ENCODE assay signal across 27 cellular contexts in the genomic region with DNA sequence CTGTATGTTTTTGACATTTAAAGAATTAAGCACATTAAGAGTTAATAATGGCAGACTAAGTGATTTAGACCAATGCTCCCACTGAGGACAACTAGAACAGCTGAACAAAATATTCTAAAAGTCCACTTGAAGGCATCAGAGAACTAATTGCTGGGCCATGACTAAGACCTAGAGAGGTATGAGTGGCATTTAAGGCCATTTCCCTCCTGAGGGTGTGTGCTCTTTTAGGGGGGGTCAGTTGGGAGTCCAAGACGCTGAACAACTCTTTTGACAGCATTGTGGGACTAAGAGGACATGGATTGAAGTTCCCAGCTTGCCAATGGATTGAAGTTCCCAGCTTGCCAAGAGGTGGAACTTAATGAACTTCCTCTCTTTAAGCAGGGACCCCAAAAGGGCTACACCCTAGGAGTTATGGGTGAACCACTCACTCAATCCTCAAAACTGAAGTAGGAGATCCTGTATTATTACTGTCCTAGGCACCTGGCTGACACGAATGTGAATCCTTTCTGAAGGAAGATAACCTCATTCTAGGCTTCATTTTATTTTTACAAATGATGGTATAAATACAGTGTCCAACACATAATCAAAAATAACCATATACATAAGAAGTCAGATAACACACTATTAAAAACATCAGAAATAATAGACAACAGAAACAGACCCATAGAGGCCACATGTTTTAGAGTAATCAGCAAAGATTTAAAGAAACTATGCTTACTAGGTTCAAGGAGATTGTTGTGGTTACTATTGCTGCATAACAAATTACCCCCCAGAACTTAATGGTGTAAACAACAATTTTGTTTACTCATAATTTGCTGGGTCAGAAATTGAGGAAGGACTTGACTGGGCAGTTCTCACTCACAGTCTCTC.
DNase-seq lines count a peak whose midpoint lies in the region; ATAC-seq and TF ChIP-seq lines count a peak whose summit lies in the region.
"Had no signal": no experiment of that assay in that cellular context is flagged by ENCODE, and none has a peak within 500 bp of the region (broad histone marks: within the 10 kb centered on the region; RNA-seq: fewer than 3 reads in every experiment).

No MANE protein-coding gene starts in this region.

- no peak overlapping the region for H3K4me3 ChIP-seq in A673 (ENCODE audit: low read depth, low read length, poor library complexity, severe bottlenecking)
- H3K4me3 ChIP-seq: ascending aorta, esophagus muscularis mucosa, HAP-1, spleen, thoracic aorta had no signal

- peaks cover 6% of the 10 kb centered on the region for H3K9me3 ChIP-seq in A673 (ENCODE audit: low read depth, low read length, poor library complexity, severe bottlenecking)

- no peak for ATAC-seq in activated naive CD8-positive, alpha-beta T cell treated with anti-CD3 and anti-CD28 coated beads, Interleukin-2, amount 10 ng/mL, durations not matched to agents 7 days and 5 days (ENCODE audit: low read depth)
- no peak for ATAC-seq in HG03432 (IDR thresholded peaks at IDR 0.05; ENCODE audit: unreplicated experiment)
- no peak for ATAC-seq in GM21526 (IDR thresholded peaks at IDR 0.05; ENCODE audit: low FRiP score, unreplicated experiment)
- ATAC-seq: naive thymus-derived CD8-positive, alpha-beta T cell; PC-3 had no signal

- POLR2A ChIA-PET in activated naive CD8-positive, alpha-beta T cell treated with anti-CD3 and anti-CD28 coated beads, Interleukin-2, amount 10 ng/mL, durations not matched to agents 7 days and 5 days (lab: Charles Lee) = no interaction called here
- POLR2A ChIA-PET in A673 (lab: Charles Lee; ENCODE audit: low non-redundant PET) = no interaction called here

- H3K4me1 ChIP-seq in A673 (ENCODE audit: insufficient read depth, low read length, poor library complexity, severe bottlenecking) = peaks cover 13% of the 10 kb centered on the region
- H3K4me1 ChIP-seq: ascending aorta, esophagus muscularis mucosa, HAP-1, spleen had no signal

- peaks cover 7% of the 10 kb centered on the region for H3K9me3 Mint-ChIP-seq in activated naive CD8-positive, alpha-beta T cell treated with anti-CD3 and anti-CD28 coated beads, Interleukin-2, amount 10 ng/mL, durations not matched to agents 7 days and 5 days
- peaks cover 21% of the 10 kb centered on the region for H3K9me3 Mint-ChIP-seq in activated naive CD8-positive, alpha-beta T cell treated with anti-CD3 and anti-CD28 coated beads for 36 hours

- H3K27ac Mint-ChIP-seq in activated naive CD8-positive, alpha-beta T cell treated with anti-CD3 and anti-CD28 coated beads, Interleukin-2, amount 10 ng/mL, durations not matched to agents 7 days and 5 days = no peak overlapping the region
- H3K27ac Mint-ChIP-seq in activated naive CD8-positive, alpha-beta T cell treated with anti-CD3 and anti-CD28 coated beads for 36 hours = no peak overlapping the region
- H3K27ac Mint-ChIP-seq: activated naive CD4-positive, alpha-beta T cell treated with anti-CD3 and anti-CD28 coated beads for 36 hours; naive thymus-derived CD8-positive, alpha-beta T cell had no signal

- no peaks in the 10 kb centered on the region for H3K4me1 Mint-ChIP-seq in activated naive CD8-positive, alpha-beta T cell treated with anti-CD3 and anti-CD28 coated beads, Interleukin-2, amount 10 ng/mL, durations not matched to agents 7 days and 5 days
- H3K4me1 Mint-ChIP-seq in activated naive CD8-positive, alpha-beta T cell treated with anti-CD3 and anti-CD28 coated beads for 36 hours = no peaks in the 10 kb centered on the region
- H3K4me1 Mint-ChIP-seq: naive thymus-derived CD8-positive, alpha-beta T cell had no signal

- H3K36me3 ChIP-seq in A673 (ENCODE audit: insufficient read depth, low read length, poor library complexity, severe bottlenecking) = no peaks in the 10 kb centered on the region
- H3K36me3 ChIP-seq: ascending aorta, esophagus muscularis mucosa, HAP-1, spleen, thoracic aorta had no signal

- DNase-seq in activated naive CD8-positive, alpha-beta T cell treated with anti-CD3 and anti-CD28 coated beads, Interleukin-2, amount 10 ng/mL, durations not matched to agents 7 days and 5 days = peak; percentile 2
- DNase-seq in activated naive CD8-positive, alpha-beta T cell treated with anti-CD3 and anti-CD28 coated beads for 36 hours = no peak
- DNase-seq in OCI-M1 (lab: John Stamatoyannopoulos, UW) = peak; percentile 69
- peak; percentile 57 for DNase-seq in islet precursor cell
- no peak for DNase-seq in NCI-H526 treated with DMSO at 0.1 percent for 48 hours (lab: John Stamatoyannopoulos, UW)
- DNase-seq in A673 (ENCODE audit: low spot score) = no peak
- DNase-seq: activated CD4-positive, CD25-positive, alpha-beta regulatory T cell treated with anti-CD3 and anti-CD28 coated beads, Interleukin-2, amount 50 U/mL, for 72 hours; activated naive CD4-positive, alpha-beta T cell treated with anti-CD3 and anti-CD28 coated beads for 36 hours; activated T-cell treated with anti-CD3 and anti-CD28 coated beads, Interleukin-2, amount 50 U/mL, for 48 hours; effector CD8-positive, alpha-beta T cell; kidney glomerular epithelial cell; mesendoderm; naive thymus-derived CD8-positive, alpha-beta T cell; NCI-H1092 treated with DMSO at 0.1 percent for 48 hours; NCI-H2029; PC-3; SHP77; spleen; stimulated activated CD4-positive, alpha-beta T cell treated with anti-CD3 and anti-CD28 coated beads, Interleukin-4, amount 100 ng/mL, for 1 hour; stimulated activated naive CD4-positive, alpha-beta T cell had no signal

- no peak overlapping the region for H3K4me3 Mint-ChIP-seq in activated naive CD8-positive, alpha-beta T cell treated with anti-CD3 and anti-CD28 coated beads, Interleukin-2, amount 10 ng/mL, durations not matched to agents 7 days and 5 days
- no peak overlapping the region for H3K4me3 Mint-ChIP-seq in activated naive CD8-positive, alpha-beta T cell treated with anti-CD3 and anti-CD28 coated beads for 36 hours
- H3K4me3 Mint-ChIP-seq: activated naive CD4-positive, alpha-beta T cell treated with anti-CD3 and anti-CD28 coated beads for 36 hours; naive thymus-derived CD8-positive, alpha-beta T cell had no signal

- H3K27ac ChIP-seq in A673 (ENCODE audit: low read depth, low read length, poor library complexity, severe bottlenecking) = no peak overlapping the region
- H3K27ac ChIP-seq: ascending aorta, C4-2B, esophagus muscularis mucosa, spleen, thoracic aorta had no signal

- no TSS peak for BruUV-seq in A673 (replicated peaks; lab: Mats Ljungman, UMichigan)

- CTCF ChIA-PET in A673 (lab: Charles Lee) = no interaction called here

- H3K27me3 Mint-ChIP-seq in activated naive CD8-positive, alpha-beta T cell treated with anti-CD3 and anti-CD28 coated beads, Interleukin-2, amount 10 ng/mL, durations not matched to agents 7 days and 5 days = peaks cover 3% of the 10 kb centered on the region
- H3K27me3 Mint-ChIP-seq in activated naive CD8-positive, alpha-beta T cell treated with anti-CD3 and anti-CD28 coated beads for 36 hours = no peaks in the 10 kb centered on the region
- H3K27me3 Mint-ChIP-seq: naive thymus-derived CD8-positive, alpha-beta T cell had no signal

- H3K36me3 Mint-ChIP-seq in activated naive CD8-positive, alpha-beta T cell treated with anti-CD3 and anti-CD28 coated beads, Interleukin-2, amount 10 ng/mL, durations not matched to agents 7 days and 5 days = peaks cover 2% of the 10 kb centered on the region
- no peaks in the 10 kb centered on the region for H3K36me3 Mint-ChIP-seq in activated naive CD8-positive, alpha-beta T cell treated with anti-CD3 and anti-CD28 coated beads for 36 hours

- TF ChIP-seq CTCF in A673 (conservative IDR thresholded peaks at IDR 0.05; ENCODE audit: low read depth, low read length) = no peak

- intact Hi-C loops in A673 (cut with micrococcal nuclease; ENCODE audit: unreplicated experiment) = no loop called here

- H3K27me3 ChIP-seq in A673 (replicated peaks; ENCODE audit: insufficient read depth, low read depth, low read length, poor library complexity) = no peaks in the 10 kb centered on the region
- H3K27me3 ChIP-seq: ascending aorta, esophagus muscularis mucosa, spleen had no signal

Comparison
In these comparisons a context has a peak if more than half of its experiments do, and no peak if none do; other contexts are left out.
1. DNase-seq: peak in activated naive CD8-positive, alpha-beta T cell treated with anti-CD3 and anti-CD28 coated beads, Interleukin-2, amount 10 ng/mL, durations not matched to agents 7 days and 5 days (single experiment), OCI-M1 (single experiment) and islet precursor cell (single experiment); none in activated naive CD8-positive, alpha-beta T cell treated with anti-CD3 and anti-CD28 coated beads for 36 hours (single experiment), NCI-H526 treated with DMSO at 0.1 percent for 48 hours (single experiment) and A673 (single experiment).